In genomic region chr11:47847892-47848635, GRCh38 we compare ENCODE assay signal across 8 cellular contexts. TPM values are rescaled to one million over a fixed set of nuclear protein-coding genes. Genes with fewer than 3 reads are reported as not detected.
A peak's percentile ranks its signal among the peaks of the same experiment; 100 is the strongest.
DNase-seq lines count a peak whose midpoint lies in the region; ATAC-seq lines count a peak whose summit lies in the region.

Gene NUP160 (minus strand): TSS chr11:47848350. CDS start chr11:47848318, 32 bp downstream.

- H3K36me3 ChIP-seq in CD4-positive, CD25-positive, alpha-beta regulatory T cell (ENCODE audit: control insufficient read depth, insufficient read depth, low read length) = peaks cover 29% of the 10 kb centered on the region
- H3K36me3 ChIP-seq in endocrine pancreas (ENCODE audit: control insufficient read depth, insufficient read depth, low read length) = no peaks in the 10 kb centered on the region
- H3K36me3 ChIP-seq in mesenchymal stem cell (ENCODE audit: control insufficient read depth in 1 of 2, insufficient read depth in 2 of 2, low read depth in 1 of 2, low read length in 2 of 2) = peaks cover 2 to 31% of the 10 kb centered on the region in 2 experiments

- H2BK5ac ChIP-seq in mesenchymal stem cell (ENCODE audit: low read depth, low read length, poor library complexity, severe bottlenecking) = no peak within 1 kb of the TSS

- H3K27me3 ChIP-seq in CD4-positive, CD25-positive, alpha-beta regulatory T cell (ENCODE audit: control insufficient read depth, insufficient read depth, low read length) = no peaks in the 10 kb centered on the region
- H3K27me3 ChIP-seq in endocrine pancreas (ENCODE audit: control insufficient read depth, insufficient read depth, low read length) (no peaks in the 10 kb centered on the region), mesenchymal stem cell (ENCODE audit: control insufficient read depth in 1 of 2, insufficient read depth in 1 of 2, low read length in 2 of 2) (no peaks in the 10 kb centered on the region)

- H3K4me2 ChIP-seq in mesenchymal stem cell (ENCODE audit: low read length, poor library complexity, severe bottlenecking) = peak within 1 kb of the TSS; percentile 89

- WGBS in mesenchymal stem cell = under 1% methylated on average over 55 of the region's 58 CpGs

- H3K4me1 Mint-ChIP-seq in CD4-positive, CD25-positive, alpha-beta regulatory T cell = peaks cover 21 to 63% (median 38%) of the 10 kb centered on the region in 4 donors
- H3K4me1 Mint-ChIP-seq in activated CD8-positive, alpha-beta memory T cell treated with anti-CD3 and anti-CD28 coated beads, Interleukin-2, amount 10 ng/mL, durations not matched to agents 7 days and 5 days = peaks cover 46% of the 10 kb centered on the region

- peak within 1 kb of the TSS in 1 of 2 experiments; percentile 60 for H2BK12ac ChIP-seq in mesenchymal stem cell (ENCODE audit: low read length in 2 of 2)

- H3K9me3 ChIP-seq in CD4-positive, CD25-positive, alpha-beta regulatory T cell (ENCODE audit: control insufficient read depth in 2 of 2, low read length in 2 of 2) = no peaks in the 10 kb centered on the region
- no peaks in the 10 kb centered on the region for H3K9me3 ChIP-seq in endocrine pancreas (ENCODE audit: control insufficient read depth, low read length)
- H3K9me3 ChIP-seq in mesenchymal stem cell (ENCODE audit: control insufficient read depth, low read length) = no peaks in the 10 kb centered on the region

- H2BK15ac ChIP-seq in mesenchymal stem cell (ENCODE audit: low read depth, poor library complexity, severe bottlenecking) = peak within 1 kb of the TSS; percentile 29

- peak; percentile 88 to 90 for ATAC-seq in CD4-positive, CD25-positive, alpha-beta regulatory T cell (ENCODE audit: low read depth in 2 of 2)
- ATAC-seq in GM19438 (IDR thresholded peaks at IDR 0.05; ENCODE audit: low read depth, unreplicated experiment) (peak; percentile 86), HG03565 (IDR thresholded peaks at IDR 0.05; ENCODE audit: unreplicated experiment) (peak; percentile 42)
- peak; percentile 89 for ATAC-seq in activated CD8-positive, alpha-beta memory T cell treated with anti-CD3 and anti-CD28 coated beads, Interleukin-2, amount 10 ng/mL, durations not matched to agents 7 days and 5 days

- H2AFZ ChIP-seq in mesenchymal stem cell (ENCODE audit: low read depth, low read length) = peak within 1 kb of the TSS; percentile 89

- H3K27ac Mint-ChIP-seq in CD4-positive, CD25-positive, alpha-beta regulatory T cell = peak within 1 kb of the TSS; percentile 99 to 100 (median 99)
- H3K27ac Mint-ChIP-seq in activated CD8-positive, alpha-beta memory T cell treated with anti-CD3 and anti-CD28 coated beads, Interleukin-2, amount 10 ng/mL, durations not matched to agents 7 days and 5 days = peak within 1 kb of the TSS; percentile 97

- H4K91ac ChIP-seq in mesenchymal stem cell (ENCODE audit: low read length) = peak within 1 kb of the TSS; percentile 77

- peaks cover 23% of the 10 kb centered on the region for H3K79me1 ChIP-seq in mesenchymal stem cell (replicated peaks; ENCODE audit: low read length, poor library complexity, severe bottlenecking)

- peaks cover 4% of the 10 kb centered on the region for H3K36me3 Mint-ChIP-seq in CD4-positive, CD25-positive, alpha-beta regulatory T cell
- H3K36me3 Mint-ChIP-seq in activated CD8-positive, alpha-beta memory T cell treated with anti-CD3 and anti-CD28 coated beads, Interleukin-2, amount 10 ng/mL, durations not matched to agents 7 days and 5 days = peaks cover 13% of the 10 kb centered on the region

- H3K9me3 Mint-ChIP-seq in CD4-positive, CD25-positive, alpha-beta regulatory T cell = no peaks in the 10 kb centered on the region
- no peaks in the 10 kb centered on the region for H3K9me3 Mint-ChIP-seq in activated CD8-positive, alpha-beta memory T cell treated with anti-CD3 and anti-CD28 coated beads, Interleukin-2, amount 10 ng/mL, durations not matched to agents 7 days and 5 days (ENCODE audit: low read depth)

- H3K4me1 ChIP-seq in CD4-positive, CD25-positive, alpha-beta regulatory T cell (ENCODE audit: control insufficient read depth, insufficient read depth, low read length, poor library complexity, severe bottlenecking) = peaks cover 37% of the 10 kb centered on the region
- peaks cover 11% of the 10 kb centered on the region for H3K4me1 ChIP-seq in endocrine pancreas (ENCODE audit: control insufficient read depth, insufficient read depth, low read length)
- H3K4me1 ChIP-seq in mesenchymal stem cell (ENCODE audit: control insufficient read depth, insufficient read depth, low read depth, low read length) = peaks cover 2% of the 10 kb centered on the region

- H3K4me3 Mint-ChIP-seq in CD4-positive, CD25-positive, alpha-beta regulatory T cell = peak within 1 kb of the TSS; percentile 98 to 99 (median 99)
- peak within 1 kb of the TSS; percentile 98 for H3K4me3 Mint-ChIP-seq in activated CD8-positive, alpha-beta memory T cell treated with anti-CD3 and anti-CD28 coated beads, Interleukin-2, amount 10 ng/mL, durations not matched to agents 7 days and 5 days

- no peak within 1 kb of the TSS for H3K14ac ChIP-seq in mesenchymal stem cell (ENCODE audit: low read length in 2 of 2)

- H3K18ac ChIP-seq in mesenchymal stem cell (ENCODE audit: low read depth in 1 of 2, low read length in 2 of 2) = peak within 1 kb of the TSS; percentile 87 to 90

- no peak within 1 kb of the TSS for H2AK5ac ChIP-seq in mesenchymal stem cell (ENCODE audit: low read length, severe bottlenecking)

- H3K23ac ChIP-seq in mesenchymal stem cell (ENCODE audit: low read length in 2 of 2) = no peak within 1 kb of the TSS

- H3K9ac ChIP-seq in endocrine pancreas (ENCODE audit: control insufficient read depth, insufficient read depth, low read length) (peak within 1 kb of the TSS; percentile 99), mesenchymal stem cell (ENCODE audit: low read length) (peak within 1 kb of the TSS; percentile 98)

- peak within 1 kb of the TSS; percentile 91 for H3K27ac ChIP-seq in CD4-positive, CD25-positive, alpha-beta regulatory T cell (ENCODE audit: insufficient read depth, low read length, poor library complexity, severe bottlenecking)
- H3K27ac ChIP-seq in mesenchymal stem cell (ENCODE audit: low read length, poor library complexity, severe bottlenecking) = peak within 1 kb of the TSS; percentile 61

- no peak within 1 kb of the TSS for H2BK120ac ChIP-seq in mesenchymal stem cell (ENCODE audit: low read depth, low read length)

- peak within 1 kb of the TSS; percentile 89 for H4K8ac ChIP-seq in mesenchymal stem cell (ENCODE audit: low read length)

- no peaks in the 10 kb centered on the region for H3K27me3 Mint-ChIP-seq in CD4-positive, CD25-positive, alpha-beta regulatory T cell
- no peaks in the 10 kb centered on the region for H3K27me3 Mint-ChIP-seq in activated CD8-positive, alpha-beta memory T cell treated with anti-CD3 and anti-CD28 coated beads, Interleukin-2, amount 10 ng/mL, durations not matched to agents 7 days and 5 days

- peak; percentile 85 to 90 (median 87) for DNase-seq in CD4-positive, CD25-positive, alpha-beta regulatory T cell
- DNase-seq in NOMO-1 treated with DMSO at 0.1 percent for 48 hours (lab: John Stamatoyannopoulos, UW; ENCODE audit: unreplicated experiment) = peak; percentile 75
- peak; percentile 92 for DNase-seq in activated CD8-positive, alpha-beta memory T cell treated with anti-CD3 and anti-CD28 coated beads, Interleukin-2, amount 10 ng/mL, durations not matched to agents 7 days and 5 days
- DNase-seq in mesenchymal stem cell = peak; percentile 77
- peak; percentile 77 for DNase-seq in stimulated activated CD8-positive, alpha-beta memory T cell treated with anti-CD3 and anti-CD28 coated beads, Interleukin-12 subunit alpha, Interleukin-12 subunit beta, amount 100 ng/mL, for 24 hours (ENCODE audit: extremely low read depth)

- H3K4ac ChIP-seq in mesenchymal stem cell (ENCODE audit: low read depth in 1 of 2, low read length in 2 of 2) = peak within 1 kb of the TSS; percentile 83 to 86

- peak within 1 kb of the TSS; percentile 99 for H3K4me3 ChIP-seq in CD4-positive, CD25-positive, alpha-beta regulatory T cell (ENCODE audit: low read depth, low read length)
- H3K4me3 ChIP-seq in endocrine pancreas (ENCODE audit: control insufficient read depth, insufficient read depth, low read length) (peak within 1 kb of the TSS; percentile 98), mesenchymal stem cell (ENCODE audit: insufficient read depth in 1 of 2, low read depth in 1 of 2, low read length in 2 of 2) (peak within 1 kb of the TSS; percentile 79 to 100)

- CTCF ChIA-PET in activated CD8-positive, alpha-beta memory T cell treated with anti-CD3 and anti-CD28 coated beads, Interleukin-2, amount 10 ng/mL, durations not matched to agents 7 days and 5 days (lab: Charles Lee) = interaction anchor here (1.0 to 1.3 kb wide), 4 partner anchors 80 to 260 kb away, joined by 3 to 5 read pairs (median 4); partner anchors contain the start of gene AGBL2

RNA-seq across cellular contexts. Expression of gene NUP160, which starts in this region (rescaled TPM):
- total RNA-seq in CD4-positive, CD25-positive, alpha-beta regulatory T cell = 43.0 TPM
- 10 to 100 TPM; 23.5 to 40.2 (median 24.8) TPM for polyA plus RNA-seq in CD4-positive, CD25-positive, alpha-beta regulatory T cell
- 10 to 100 TPM; 60.0 to 64.6 TPM for total RNA-seq in activated CD8-positive, alpha-beta memory T cell treated with anti-CD3 and anti-CD28 coated beads, Interleukin-2, amount 10 ng/mL, durations not matched to agents 7 days and 5 days
- 12.5 TPM for polyA plus RNA-seq in mesenchymal stem cell (2013, experiment 1 of 2)
- 12.7 TPM for polyA plus RNA-seq in mesenchymal stem cell (2013, experiment 2 of 2)

Comparison
In these comparisons a context has a peak if more than half of its experiments do, and no peak if none do; other contexts are left out.
1. Peak in every context shown above with its lines: DNase-seq, ATAC-seq, H3K4me3 ChIP-seq and H3K27ac ChIP-seq.